Comparison of ENCODE assay signal across 29 cellular contexts in genomic region chr19:35133826-35134225, GRCh38. TPM values are rescaled to one million over a fixed set of nuclear protein-coding genes. Genes with fewer than 3 reads are reported as not detected.
DNase-seq lines count a peak whose midpoint lies in the region; ATAC-seq and TF ChIP-seq lines count a peak whose summit lies in the region.
"Had no signal": no experiment of that assay in that cellular context is flagged by ENCODE, and none has a peak within 500 bp of the region (broad histone marks: within the 10 kb centered on the region; RNA-seq: fewer than 3 reads in every experiment).

No MANE protein-coding gene starts in this region.

- no peak overlapping the region for H3K4me3 Mint-ChIP-seq in Caco-2 (ENCODE audit: unreplicated experiment)
- no peak overlapping the region for H3K4me3 Mint-ChIP-seq in naive thymus-derived CD8-positive, alpha-beta T cell
- H3K4me3 Mint-ChIP-seq: activated T-cell treated with anti-CD3 and anti-CD28 coated beads, Interleukin-2, amount 50 U/mL, for 24 hours; T-helper 17 cell had no signal

- no peak for TF ChIP-seq EP300 in suprapubic skin (IDR thresholded peaks at IDR 0.05)

- BruUV-seq in Caco-2 (replicated peaks; lab: Mats Ljungman, UMichigan), result no TSS peak

- H3K36me3 ChIP-seq in Caco-2 (ENCODE audit: control insufficient read depth, insufficient read depth, low read length) (no peaks in the 10 kb centered on the region), WERI-Rb-1 (peaks cover 4% of the 10 kb centered on the region; the same call in 1 of the 2 replicates), suprapubic skin (no peaks in the 10 kb centered on the region)
- H3K36me3 ChIP-seq: BLaER1 treated with 17β-estradiol and CSF1 and Interleukin-3, amounts not matched to agents 10 nM and 100 nM; brain microvascular endothelial cell; upper lobe of left lung had no signal

- H3K27me3 ChIP-seq in Caco-2 (replicated peaks; ENCODE audit: control insufficient read depth, insufficient read depth, low read length), result no peaks in the 10 kb centered on the region
- no peaks in the 10 kb centered on the region for H3K27me3 ChIP-seq in WERI-Rb-1 (ENCODE audit: insufficient read depth, low read depth, severe bottlenecking)
- no peaks in the 10 kb centered on the region for H3K27me3 ChIP-seq in layer of hippocampus (ENCODE audit: control insufficient read depth, insufficient read depth, low read length)
- H3K27me3 ChIP-seq in suprapubic skin, result no peaks in the 10 kb centered on the region
- H3K27me3 ChIP-seq: BLaER1 treated with 17β-estradiol and CSF1 and Interleukin-3, amounts not matched to agents 10 nM and 100 nM; upper lobe of left lung had no signal

- no peaks in the 10 kb centered on the region for H3K36me3 Mint-ChIP-seq in Caco-2 (ENCODE audit: insufficient read depth, unreplicated experiment)
- no peaks in the 10 kb centered on the region for H3K36me3 Mint-ChIP-seq in naive thymus-derived CD8-positive, alpha-beta T cell

- ATAC-seq in naive thymus-derived CD8-positive, alpha-beta T cell, result no peak
- ATAC-seq in HG02885 (IDR thresholded peaks at IDR 0.05; ENCODE audit: poor library complexity, unreplicated experiment), result no peak
- ATAC-seq: T-helper 17 cell had no signal

- DNase-seq in Caco-2, result no peak
- no peak for DNase-seq in WERI-Rb-1
- no peak for DNase-seq in suprapubic skin (ENCODE audit: low spot score in 2 of 2)
- DNase-seq in NCI-H187 (lab: John Stamatoyannopoulos, UW), result no peak
- no peak for DNase-seq in naive thymus-derived CD8-positive, alpha-beta T cell
- DNase-seq: activated CD4-positive, alpha-beta T cell treated with anti-CD3 and anti-CD28 coated beads for 4 hours; activated CD8-positive, alpha-beta memory T cell treated with anti-CD3 and anti-CD28 coated beads for 24 hours; activated gamma-delta T cell treated with Interleukin-2 at 50 U/mL for 16 hours; activated T-cell treated with anti-CD3 and anti-CD28 coated beads, Interleukin-2, amount 50 U/mL, for 24 hours; brain microvascular endothelial cell; COR-L47; DND-41; Kasumi-1; mesendoderm; NCI-H1694 treated with DMSO at 0.1 percent for 48 hours; NCI-H2171 treated with DMSO at 0.1 percent for 48 hours; NCI-H524 treated with DMSO at 0.1 percent for 48 hours; SK-N-SH; stimulated activated CD4-positive, alpha-beta T cell treated with anti-CD3 and anti-CD28 coated beads, Interleukin-12 subunit alpha, Interleukin-12 subunit beta, amount 100 ng/mL, for 4 hours; stimulated activated CD4-positive, alpha-beta T cell treated with anti-CD3 and anti-CD28 coated beads, Interleukin-4, amount 100 ng/mL, for 4 hours; stimulated activated naive CD4-positive, alpha-beta T cell treated with Interleukin-2 at 50 U/mL for 16 hours; T-helper 17 cell; upper lobe of left lung had no signal

- H3K9me3 ChIP-seq in Caco-2, result no peaks in the 10 kb centered on the region
- no peaks in the 10 kb centered on the region for H3K9me3 ChIP-seq in WERI-Rb-1 (ENCODE audit: severe bottlenecking)
- H3K9me3 ChIP-seq in suprapubic skin, result no peaks in the 10 kb centered on the region
- H3K9me3 ChIP-seq: BLaER1 treated with 17β-estradiol and CSF1 and Interleukin-3, amounts not matched to agents 10 nM and 100 nM; SK-N-SH; upper lobe of left lung had no signal

- CTCF ChIA-PET in Caco-2 (lab: Charles Lee), result interaction anchor here (1.6 kb wide), 1 partner anchor 19 kb away, joined by 6 read pairs; the partner anchor contains the start of gene FXYD3

- POLR2A ChIA-PET in Caco-2 (lab: Charles Lee), result no interaction called here
- POLR2A ChIA-PET in naive thymus-derived CD8-positive, alpha-beta T cell (lab: Charles Lee), result no interaction called here

- no peak overlapping the region for H3K27ac Mint-ChIP-seq in Caco-2 (ENCODE audit: unreplicated experiment)
- H3K27ac Mint-ChIP-seq in naive thymus-derived CD8-positive, alpha-beta T cell, result peak overlapping the region in 1 of 10 donors; percentile 38
- H3K27ac Mint-ChIP-seq: activated T-cell treated with anti-CD3 and anti-CD28 coated beads, Interleukin-2, amount 50 U/mL, for 24 hours had no signal

- H3K4me1 ChIP-seq in Caco-2 (peaks cover 19% of the 10 kb centered on the region), suprapubic skin (peaks cover 60% of the 10 kb centered on the region)

- H3K4me3 ChIP-seq in Caco-2 (ENCODE audit: low read depth, low read length) (peak overlapping the region; percentile 18), WERI-Rb-1 (ENCODE audit: low read depth, low read length) (no peak overlapping the region), suprapubic skin (peak overlapping the region; percentile 31)
- H3K4me3 ChIP-seq: BLaER1 treated with 17β-estradiol and CSF1 and Interleukin-3, amounts not matched to agents 10 nM and 100 nM had no signal

- peak overlapping the region; percentile 81 for H3K27ac ChIP-seq in WERI-Rb-1
- H3K27ac ChIP-seq in layer of hippocampus (ENCODE audit: low read depth, low read length), result peak overlapping the region; percentile 93
- no peak overlapping the region for H3K27ac ChIP-seq in suprapubic skin
- H3K27ac ChIP-seq: BLaER1 treated with 17β-estradiol and CSF1 and Interleukin-3, amounts not matched to agents 10 nM and 100 nM; brain microvascular endothelial cell had no signal

- intact Hi-C loops in Caco-2 (cut with micrococcal nuclease; ENCODE audit: unreplicated experiment), result no loop called here

- H3K27me3 Mint-ChIP-seq in Caco-2 (ENCODE audit: insufficient read depth, unreplicated experiment), result peaks cover 2% of the 10 kb centered on the region
- no peaks in the 10 kb centered on the region for H3K27me3 Mint-ChIP-seq in naive thymus-derived CD8-positive, alpha-beta T cell
- H3K27me3 Mint-ChIP-seq: activated T-cell treated with anti-CD3 and anti-CD28 coated beads, Interleukin-2, amount 50 U/mL, for 24 hours; T-helper 17 cell had no signal

- H3K9me3 Mint-ChIP-seq in Caco-2 (ENCODE audit: unreplicated experiment), result no peaks in the 10 kb centered on the region
- peaks cover 0 to 15% (median 0%) of the 10 kb centered on the region in 9 donors for H3K9me3 Mint-ChIP-seq in naive thymus-derived CD8-positive, alpha-beta T cell
- H3K9me3 Mint-ChIP-seq: activated T-cell treated with anti-CD3 and anti-CD28 coated beads, Interleukin-2, amount 50 U/mL, for 24 hours had no signal

- peaks cover 7% of the 10 kb centered on the region for H3K4me1 Mint-ChIP-seq in Caco-2 (ENCODE audit: low read depth, unreplicated experiment)
- peaks cover 0 to 12% (median 9%) of the 10 kb centered on the region in 4 donors for H3K4me1 Mint-ChIP-seq in naive thymus-derived CD8-positive, alpha-beta T cell

- 74% methylated on average over 9 of the region's 11 CpGs for WGBS in suprapubic skin

- TF ChIP-seq CTCF in Caco-2 (IDR thresholded peaks at IDR 0.05; ENCODE audit: insufficient read depth in 1 of 2, low read depth in 1 of 2, low read length in 1 of 2, severe bottlenecking in 1 of 2, unreplicated experiment in 1 of 2) (no peak), WERI-Rb-1 (IDR thresholded peaks at IDR 0.05; ENCODE audit: low read depth, low read length) (no peak), suprapubic skin (IDR thresholded peaks at IDR 0.05) (no peak)

- TF ChIP-seq POLR2A in suprapubic skin (IDR thresholded peaks at IDR 0.05), result no peak

RNA-seq across cellular contexts. Expression of gene LGI4, which starts 1.0 kb away (rescaled TPM):
- total RNA-seq in Caco-2 (2022) (0.37 and 0.43 TPM in 2 replicates), suprapubic skin (10 to 100 TPM in 1 of 4 donors, 1 to 10 TPM in 3; 4.3 to 11.8 (median 7.8) TPM)
- 1 to 10 TPM in 1 of 2 experiments, under 1 TPM in 1; 0.52 to 1.6 TPM for total RNA-seq in naive thymus-derived CD8-positive, alpha-beta T cell
- under 1 TPM in 1 of 3 donors, not detected in 2; 0.18 TPM for polyA plus RNA-seq in naive thymus-derived CD8-positive, alpha-beta T cell
- total RNA-seq: kidney epithelial cell had no signal

RNA-seq across cellular contexts. Expression of gene FXYD1, which starts 4.8 kb away (rescaled TPM):
- total RNA-seq in Caco-2 (2022) (not detected in 2 replicates), suprapubic skin (10 to 100 TPM in 1 of 4 donors, 1 to 10 TPM in 3; 2.0 to 10.9 (median 6.7) TPM)
- total RNA-seq in naive thymus-derived CD8-positive, alpha-beta T cell, result 1 to 10 TPM in 1 of 2 experiments, not detected in 1; 1.1 TPM
- under 1 TPM in 2 of 3 donors, not detected in 1; 0.77 TPM for polyA plus RNA-seq in naive thymus-derived CD8-positive, alpha-beta T cell
- total RNA-seq: kidney epithelial cell had no signal

RNA-seq across cellular contexts. Expression of gene FXYD7, which starts 9.2 kb away (rescaled TPM):
- not detected in 2 replicates for total RNA-seq in Caco-2 (2022)
- total RNA-seq in suprapubic skin, result 1 to 10 TPM in 1 of 4 donors, not detected in 3; 2.2 TPM
- total RNA-seq in naive thymus-derived CD8-positive, alpha-beta T cell, result 1 to 10 TPM; 5.4 to 6.4 TPM
- polyA plus RNA-seq in naive thymus-derived CD8-positive, alpha-beta T cell, result 10 to 100 TPM in 1 of 3 donors, 1 to 10 TPM in 2; 3.7 to 10.2 (median 8.8) TPM
- total RNA-seq: kidney epithelial cell, omental fat pad had no signal
- polyA plus RNA-seq: AG04450 had no signal

RNA-seq across cellular contexts. Expression of gene FXYD3, which starts 18.2 kb away (rescaled TPM):
- total RNA-seq in Caco-2 (2022) (26.8 and 36.7 TPM in 2 replicates), suprapubic skin (100 to 1,000 TPM; 383 to 765 (median 575) TPM)
- total RNA-seq in naive thymus-derived CD8-positive, alpha-beta T cell, result not detected
- not detected for polyA plus RNA-seq in naive thymus-derived CD8-positive, alpha-beta T cell
- total RNA-seq: T-helper 17 cell had no signal
- polyA plus RNA-seq: AG04450, SK-N-SH had no signal

RNA-seq across cellular contexts. Expression of gene FXYD5, which starts 20.7 kb away (rescaled TPM):
- total RNA-seq in Caco-2 (2022) (20.2 and 20.4 TPM in 2 replicates), suprapubic skin (10 to 100 TPM; 29.8 to 64.8 (median 37.7) TPM)
- 100 to 1,000 TPM; 339 to 351 TPM for total RNA-seq in naive thymus-derived CD8-positive, alpha-beta T cell
- polyA plus RNA-seq in naive thymus-derived CD8-positive, alpha-beta T cell, result 100 to 1,000 TPM; 281 to 544 (median 452) TPM
